Comparison of ENCODE assay signal across 17 cellular contexts in the genomic region with DNA sequence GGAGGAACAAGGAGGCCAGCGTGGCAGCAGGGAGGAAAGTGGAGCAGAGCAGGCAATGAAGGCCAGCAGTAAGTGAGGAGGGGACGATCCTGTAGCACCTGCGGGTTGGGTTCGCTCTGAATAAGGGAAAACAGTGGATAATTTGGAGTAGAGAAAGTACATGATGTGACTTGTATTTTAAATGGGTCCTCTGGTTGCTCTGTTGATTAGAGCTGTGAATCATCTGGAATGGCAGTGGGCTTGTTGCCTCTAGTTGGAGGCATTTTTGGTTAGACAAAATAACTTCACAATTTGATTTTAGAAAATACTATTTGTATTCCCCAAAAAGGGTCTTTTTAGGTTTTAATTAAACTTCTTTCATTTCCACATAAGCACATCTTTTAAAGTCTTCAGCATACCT.
DNase-seq lines count a peak whose midpoint lies in the region; ATAC-seq and TF ChIP-seq lines count a peak whose summit lies in the region.
"Had no signal": no experiment of that assay in that cellular context is flagged by ENCODE, and none has a peak within 500 bp of the region (broad histone marks: within the 10 kb centered on the region; RNA-seq: fewer than 3 reads in every experiment).

No MANE protein-coding gene starts in this region.

- no peak overlapping the region for H3K4me2 ChIP-seq in H9 (ENCODE audit: insufficient read depth, insufficient read length, low read length)
- H3K4me2 ChIP-seq: BLaER1 treated with 17β-estradiol and CSF1 and Interleukin-3, amounts not matched to agents 10 nM and 100 nM had no signal

- H4K5ac ChIP-seq in H9 (ENCODE audit: insufficient read length, low read depth, low read length), result no peak overlapping the region

- H3K27me3 ChIP-seq in Caco-2 (replicated peaks; ENCODE audit: control insufficient read depth, insufficient read depth, low read length) (no peaks in the 10 kb centered on the region), H9 (ENCODE audit: insufficient read depth, low read length) (no peaks in the 10 kb centered on the region)
- H3K27me3 ChIP-seq: BLaER1 treated with 17β-estradiol and CSF1 and Interleukin-3, amounts not matched to agents 10 nM and 100 nM had no signal

- no peak overlapping the region for H3K4ac ChIP-seq in H9 (ENCODE audit: low read depth, low read length)

- BruUV-seq in Caco-2 (replicated peaks; lab: Mats Ljungman, UMichigan), result no TSS peak

- H3K36me3 ChIP-seq in Caco-2 (ENCODE audit: control insufficient read depth, insufficient read depth, low read length), result no peaks in the 10 kb centered on the region; the same call in 1 of the 2 replicates
- H3K36me3 ChIP-seq: BLaER1 treated with 17β-estradiol and CSF1 and Interleukin-3, amounts not matched to agents 10 nM and 100 nM had no signal

- intact Hi-C loops in Caco-2 (cut with micrococcal nuclease; ENCODE audit: unreplicated experiment), result no loop called here

- no peak overlapping the region for H2BK12ac ChIP-seq in H9 (ENCODE audit: insufficient read length, low read depth, low read length)

- POLR2A ChIA-PET in Caco-2 (lab: Charles Lee), result no interaction called here

- peaks cover 40% of the 10 kb centered on the region for H3K4me1 Mint-ChIP-seq in Caco-2 (ENCODE audit: low read depth, unreplicated experiment)
- H3K4me1 Mint-ChIP-seq in H9, result peaks cover 5 to 16% of the 10 kb centered on the region in 2 experiments; a peak in 3 of 4 replicates
- peaks cover 63% of the 10 kb centered on the region for H3K4me1 Mint-ChIP-seq in mesothelial cell of epicardium
- H3K4me1 Mint-ChIP-seq: CD4-positive, CD25-positive, alpha-beta regulatory T cell had no signal

- H3K56ac ChIP-seq in H9 (ENCODE audit: insufficient read length, low read depth, low read length), result no peak overlapping the region

- no peaks in the 10 kb centered on the region for H3K79me1 ChIP-seq in H9 (ENCODE audit: insufficient read depth, low read depth, low read length, poor library complexity, severe bottlenecking)

- peaks cover 38% of the 10 kb centered on the region for H3K4me1 ChIP-seq in Caco-2
- no peaks in the 10 kb centered on the region for H3K4me1 ChIP-seq in H9 (ENCODE audit: insufficient read depth, low read length)
- H3K4me1 ChIP-seq: BLaER1 treated with 17β-estradiol and CSF1 and Interleukin-3, amounts not matched to agents 10 nM and 100 nM had no signal

- no peak overlapping the region for H3T11ph ChIP-seq in H9 (ENCODE audit: low read length)

- no peak for ATAC-seq in GM21717 (IDR thresholded peaks at IDR 0.05; ENCODE audit: unreplicated experiment)

- no peak overlapping the region for H2AK5ac ChIP-seq in H9 (ENCODE audit: insufficient read length, low read length)

- H3K4me3 ChIP-seq in Caco-2 (ENCODE audit: low read depth, low read length) (no peak overlapping the region), epithelial cell of esophagus (ENCODE audit: low read length) (no peak overlapping the region)
- H3K4me3 ChIP-seq: BLaER1 treated with 17β-estradiol and CSF1 and Interleukin-3, amounts not matched to agents 10 nM and 100 nM had no signal

- H3K9me3 ChIP-seq in Caco-2 (no peaks in the 10 kb centered on the region), H9 (ENCODE audit: control insufficient read depth, low read depth, low read length) (no peaks in the 10 kb centered on the region)
- H3K9me3 ChIP-seq: BLaER1 treated with 17β-estradiol and CSF1 and Interleukin-3, amounts not matched to agents 10 nM and 100 nM had no signal

- no peaks in the 10 kb centered on the region for H3K79me2 ChIP-seq in H9 (ENCODE audit: insufficient read depth, low read length)

- no peak overlapping the region for H2BK15ac ChIP-seq in H9 (ENCODE audit: low read depth, low read length)

- no peak overlapping the region for H3K9ac ChIP-seq in H9 (ENCODE audit: extremely low read depth, insufficient read length, low read length)
- H3K9ac ChIP-seq: BLaER1 treated with 17β-estradiol and CSF1 and Interleukin-3, amounts not matched to agents 10 nM and 100 nM had no signal

- H2BK5ac ChIP-seq in H9 (ENCODE audit: insufficient read length, low read length), result no peak overlapping the region

- CTCF ChIA-PET in Caco-2 (lab: Charles Lee), result no interaction called here

- no peaks in the 10 kb centered on the region for H3K9me3 Mint-ChIP-seq in Caco-2 (ENCODE audit: unreplicated experiment)
- no peaks in the 10 kb centered on the region for H3K9me3 Mint-ChIP-seq in H9
- no peaks in the 10 kb centered on the region for H3K9me3 Mint-ChIP-seq in mesothelial cell of epicardium
- H3K9me3 Mint-ChIP-seq: CD4-positive, CD25-positive, alpha-beta regulatory T cell had no signal

- no peak overlapping the region for H4K91ac ChIP-seq in H9 (ENCODE audit: insufficient read length, low read depth, low read length)

- H3K18ac ChIP-seq in H9 (ENCODE audit: insufficient read length, low read depth, low read length), result no peak overlapping the region

- H3K27ac ChIP-seq in H9 (ENCODE audit: insufficient read length, low read depth, low read length), result no peak overlapping the region
- H3K27ac ChIP-seq: BLaER1 treated with 17β-estradiol and CSF1 and Interleukin-3, amounts not matched to agents 10 nM and 100 nM had no signal

- no peak overlapping the region for H3K23ac ChIP-seq in H9 (ENCODE audit: insufficient read length, low read depth, low read length)

- no peak overlapping the region for H2BK20ac ChIP-seq in H9 (ENCODE audit: low read depth, low read length, poor library complexity, severe bottlenecking)

- no peak overlapping the region for H2BK120ac ChIP-seq in H9 (ENCODE audit: low read depth, low read length, poor library complexity, severe bottlenecking)

- H3K36me3 Mint-ChIP-seq in Caco-2 (ENCODE audit: insufficient read depth, unreplicated experiment), result peaks cover 5% of the 10 kb centered on the region
- H3K36me3 Mint-ChIP-seq in H9 (ENCODE audit: insufficient read depth in 1 of 3, low read depth in 3 of 3), result no peaks in the 10 kb centered on the region
- no peaks in the 10 kb centered on the region for H3K36me3 Mint-ChIP-seq in mesothelial cell of epicardium
- H3K36me3 Mint-ChIP-seq: CD4-positive, CD25-positive, alpha-beta regulatory T cell had no signal

- no peak overlapping the region for H2AFZ ChIP-seq in H9 (ENCODE audit: low read length)

- no peaks in the 10 kb centered on the region for H3K23me2 ChIP-seq in H9 (ENCODE audit: insufficient read length, low read depth, low read length, poor library complexity, severe bottlenecking)

- H3K14ac ChIP-seq in H9 (ENCODE audit: insufficient read depth, low read length), result no peak overlapping the region

- no CpG with 5 or more reads among the region's 4 CpGs for WGBS in H9 (ENCODE audit: extremely low coverage, insufficient read length, low lambda C conversion rate)

- TF ChIP-seq CTCF in Caco-2 (IDR thresholded peaks at IDR 0.05; ENCODE audit: insufficient read depth in 1 of 2, low read depth in 1 of 2, low read length in 1 of 2, severe bottlenecking in 1 of 2, unreplicated experiment in 1 of 2) (no peak), H9 (conservative IDR thresholded peaks at IDR 0.05) (no peak), epithelial cell of esophagus (IDR thresholded peaks at IDR 0.05; ENCODE audit: insufficient read depth, low read depth, low read length, missing control alignments) (no peak), mesothelial cell of epicardium (IDR thresholded peaks at IDR 0.05; ENCODE audit: unreplicated experiment) (no peak)

- H3K4me3 Mint-ChIP-seq in Caco-2 (ENCODE audit: unreplicated experiment) (no peak overlapping the region), H9 (no peak overlapping the region), mesothelial cell of epicardium (no peak overlapping the region)
- H3K4me3 Mint-ChIP-seq: CD4-positive, CD25-positive, alpha-beta regulatory T cell had no signal

- H4K8ac ChIP-seq in H9 (replicated peaks; ENCODE audit: insufficient read length, low read depth, low read length), result no peak overlapping the region

- no peaks in the 10 kb centered on the region for H3K27me3 Mint-ChIP-seq in Caco-2 (ENCODE audit: insufficient read depth, unreplicated experiment)
- no peaks in the 10 kb centered on the region for H3K27me3 Mint-ChIP-seq in H9 (ENCODE audit: low read depth)
- H3K27me3 Mint-ChIP-seq in mesothelial cell of epicardium (ENCODE audit: low read depth), result no peaks in the 10 kb centered on the region
- H3K27me3 Mint-ChIP-seq: CD4-positive, CD25-positive, alpha-beta regulatory T cell had no signal

- no peak for DNase-seq in Caco-2
- DNase-seq in H9, result no peak
- peak; percentile 59 for DNase-seq in epithelial cell of esophagus (ENCODE audit: low read depth)
- DNase-seq in mesothelial cell of epicardium (ENCODE audit: low spot score in 2 of 2, unreplicated experiment in 2 of 2), result no peak
- DNase-seq in NOMO-1 treated with DMSO at 0.1 percent for 48 hours (lab: John Stamatoyannopoulos, UW; ENCODE audit: unreplicated experiment), result no peak
- DNase-seq in T1000 (lab: John Stamatoyannopoulos, UW), result no peak
- no peak for DNase-seq in occipital lobe (lab: John Stamatoyannopoulos, UW)
- DNase-seq: ACHN; Calu3; CD4-positive, CD25-positive, alpha-beta regulatory T cell; DMS 273 treated with DMSO at 0.1 percent for 48 hours; DMS79 treated with DMSO at 0.1 percent for 48 hours; EL; H7; IMR-90 had no signal

- H3K27ac Mint-ChIP-seq in Caco-2 (ENCODE audit: unreplicated experiment) (peak overlapping the region; percentile 54), H9 (peak overlapping the region in 2 of 3 experiments; percentile 2 to 28; a peak in 1 of 7 replicates), mesothelial cell of epicardium (peak overlapping the region; percentile 20)
- H3K27ac Mint-ChIP-seq: CD4-positive, CD25-positive, alpha-beta regulatory T cell had no signal

- no peaks in the 10 kb centered on the region for H4K20me1 ChIP-seq in H9 (ENCODE audit: control insufficient read depth, insufficient read depth, insufficient read length)
- H4K20me1 ChIP-seq: BLaER1 treated with 17β-estradiol and CSF1 and Interleukin-3, amounts not matched to agents 10 nM and 100 nM had no signal
